ENCODE assay signal across 8 cellular contexts in the genomic region with DNA sequence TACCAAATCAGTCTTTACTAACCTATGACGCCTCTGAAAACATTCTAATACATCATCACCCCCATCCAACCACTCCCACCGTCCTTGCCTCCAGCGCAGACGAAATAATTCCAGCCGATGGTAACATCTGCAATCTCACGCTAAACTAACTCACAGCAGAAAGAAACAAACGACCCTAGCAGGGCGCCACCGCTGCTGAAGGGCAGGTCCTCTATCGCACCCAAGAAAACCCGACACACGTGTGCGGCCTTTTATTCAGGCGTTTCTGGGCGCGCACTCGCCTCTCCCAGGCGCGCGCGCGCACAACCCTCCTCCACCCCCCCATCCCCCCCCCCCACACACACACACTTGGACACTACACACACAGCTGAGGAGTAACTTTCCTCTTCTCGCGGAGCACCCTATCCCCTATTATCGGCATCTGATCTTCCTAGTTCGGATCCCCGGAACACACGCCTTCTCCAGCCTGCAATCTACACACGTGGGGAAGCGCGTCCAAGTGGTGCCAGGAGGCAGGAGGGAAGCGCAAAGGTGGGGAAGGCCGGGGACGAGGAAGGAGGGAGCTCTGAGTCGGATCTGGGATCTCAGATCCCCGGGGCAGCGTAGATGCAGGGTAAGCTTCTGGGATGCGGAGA. TPM values are rescaled to one million over a fixed set of nuclear protein-coding genes. Genes with fewer than 3 reads are reported as not detected.
DNase-seq lines count a peak whose midpoint lies in the region; ATAC-seq and TF ChIP-seq lines count a peak whose summit lies in the region.

No MANE protein-coding gene starts in this region.

- peaks cover 0 to 2% of the 10 kb centered on the region in 2 donors for H3K36me3 Mint-ChIP-seq in CD4-positive, alpha-beta memory T cell

- POLR2A ChIA-PET in CD4-positive, alpha-beta memory T cell (lab: Charles Lee; ENCODE audit: partially characterized antibody) = interaction anchor here (0.6 to 3.0 kb wide), 6 partner anchors 24 to 376 kb away, joined by 3 to 17 read pairs (median 4); partner anchors contain the start of genes SIRT5 and TBC1D7
- POLR2A ChIA-PET in PC-9 (lab: Charles Lee; ENCODE audit: unreplicated experiment) = no interaction called here

- no peaks in the 10 kb centered on the region for H3K9me3 ChIP-seq in CD4-positive, alpha-beta memory T cell (ENCODE audit: control insufficient read depth in 1 of 2, low read length in 2 of 2)
- H3K9me3 ChIP-seq in PC-9 (ENCODE audit: insufficient read depth, low read depth) (no peaks in the 10 kb centered on the region), adipocyte (ENCODE audit: control insufficient read depth, low read length) (no peaks in the 10 kb centered on the region), right atrium auricular region (no peaks in the 10 kb centered on the region), psoas muscle (no peaks in the 10 kb centered on the region)

- H3K4me1 ChIP-seq in CD4-positive, alpha-beta memory T cell (ENCODE audit: insufficient read depth, low read length) = peaks cover 12% of the 10 kb centered on the region
- H3K4me1 ChIP-seq in PC-9 (replicated peaks; ENCODE audit: insufficient read depth) = peaks cover 12% of the 10 kb centered on the region
- H3K4me1 ChIP-seq in adipocyte (ENCODE audit: control insufficient read depth, insufficient read depth, low read length) = peaks cover 8% of the 10 kb centered on the region
- H3K4me1 ChIP-seq in right atrium auricular region = peaks cover 0 to 46% of the 10 kb centered on the region in 2 donors
- H3K4me1 ChIP-seq in psoas muscle = peaks cover 44% of the 10 kb centered on the region

- no peaks in the 10 kb centered on the region for H3K36me3 ChIP-seq in CD4-positive, alpha-beta memory T cell (ENCODE audit: insufficient read depth, low read length)
- no peaks in the 10 kb centered on the region for H3K36me3 ChIP-seq in PC-9 (ENCODE audit: low read depth)
- H3K36me3 ChIP-seq in adipocyte (ENCODE audit: control insufficient read depth, insufficient read depth, low read length, severe bottlenecking) = no peaks in the 10 kb centered on the region
- no peaks in the 10 kb centered on the region for H3K36me3 ChIP-seq in right atrium auricular region
- H3K36me3 ChIP-seq in psoas muscle (ENCODE audit: insufficient read depth in 1 of 2, low read depth in 1 of 2) = no peaks in the 10 kb centered on the region

- no TSS peak for BruUV-seq in PC-9 (replicated peaks; lab: Mats Ljungman, UMichigan)

- no peak overlapping the region for H2AFZ ChIP-seq in PC-9

- peak in 2 of 5 donors; percentile 1 to 6 for DNase-seq in CD4-positive, alpha-beta memory T cell
- no peak for DNase-seq in HFF-Myc (ENCODE audit: extremely low read depth, low read depth)
- DNase-seq in PC-9 = peak in 1 of 2 experiments; percentile 10
- peak; percentile 51 for DNase-seq in adipocyte (ENCODE audit: low read depth)
- DNase-seq in right atrium auricular region (ENCODE audit: low spot score) = no peak
- peak; percentile 45 to 61 for DNase-seq in psoas muscle
- DNase-seq in mucosa of gallbladder (ENCODE audit: low spot score) = no peak

- no peak overlapping the region for H3K27ac ChIP-seq in CD4-positive, alpha-beta memory T cell (ENCODE audit: low read depth, low read length)
- no peak overlapping the region for H3K27ac ChIP-seq in PC-9
- H3K27ac ChIP-seq in right atrium auricular region = peak overlapping the region; percentile 90 to 92
- peak overlapping the region; percentile 97 for H3K27ac ChIP-seq in psoas muscle

- H3K9ac ChIP-seq in adipocyte (ENCODE audit: low read length) = peak overlapping the region; percentile 83

- no peak for TF ChIP-seq CTCF in HFF-Myc (IDR thresholded peaks at IDR 0.05; ENCODE audit: low read depth, low read length, missing control alignments)
- no peak for TF ChIP-seq CTCF in PC-9 (conservative IDR thresholded peaks at IDR 0.05)
- TF ChIP-seq CTCF in right atrium auricular region (IDR thresholded peaks at IDR 0.05) = no peak
- no peak for TF ChIP-seq CTCF in psoas muscle (IDR thresholded peaks at IDR 0.05)

- H3K4me1 Mint-ChIP-seq in CD4-positive, alpha-beta memory T cell = peaks cover 16 to 36% (median 30%) of the 10 kb centered on the region in 4 donors

- H3K27me3 ChIP-seq in CD4-positive, alpha-beta memory T cell (ENCODE audit: insufficient read depth, low read length) = no peaks in the 10 kb centered on the region
- H3K27me3 ChIP-seq in PC-9 (ENCODE audit: insufficient read depth, low read depth) (no peaks in the 10 kb centered on the region), adipocyte (replicated peaks; ENCODE audit: control insufficient read depth, insufficient read depth, low read length) (no peaks in the 10 kb centered on the region), right atrium auricular region (no peaks in the 10 kb centered on the region), psoas muscle (ENCODE audit: insufficient read depth in 3 of 3, low read length in 2 of 3) (no peaks in the 10 kb centered on the region)

- H4K20me1 ChIP-seq in PC-9 (ENCODE audit: insufficient read depth) = no peaks in the 10 kb centered on the region

- CTCF ChIA-PET in CD4-positive, alpha-beta memory T cell (lab: Charles Lee; ENCODE audit: partially characterized antibody) = interaction anchor here (1.0 to 1.5 kb wide), 4 partner anchors 29 to 1846 kb away, joined by 3 to 6 read pairs (median 3); no protein-coding TSS in a partner anchor
- CTCF ChIA-PET in PC-9 (lab: Charles Lee) = no interaction called here

- peaks cover 0 to 2% (median 0%) of the 10 kb centered on the region in 8 donors for H3K9me3 Mint-ChIP-seq in CD4-positive, alpha-beta memory T cell

- no peaks in the 10 kb centered on the region for H3K9me2 ChIP-seq in PC-9 (ENCODE audit: insufficient read depth)

- intact Hi-C loops in CD4-positive, alpha-beta memory T cell (cut with micrococcal nuclease) = loop anchor here (5.0 kb wide), 4 partner anchors 34 to 226 kb away; partner anchors contain the start of gene RANBP9
- intact Hi-C loops in PC-9 (cut with micrococcal nuclease; ENCODE audit: unreplicated experiment) = loop anchor here (5.0 kb wide), 1 partner anchor 86 kb away; the partner anchor contains the start of gene SIRT5
- intact Hi-C loops in psoas muscle (cut with DNase I) = loop anchor here (2.0 to 5.0 kb wide), 5 partner anchors 36 to 149 kb away; partner anchors contain the start of gene SIRT5 (in 1 of the 2)

- peak; percentile 4 to 34 (median 25) for ATAC-seq in psoas muscle
- no peak for ATAC-seq in activated CD4-positive, CD25-positive, alpha-beta regulatory T cell treated with anti-CD3 and anti-CD28 coated beads, Interleukin-2, amount 50 U/mL, for 24 hours

- H3K4me3 ChIP-seq in CD4-positive, alpha-beta memory T cell (ENCODE audit: low read length in 2 of 2) = peak overlapping the region in 1 of 2 donors; percentile 67
- H3K4me3 ChIP-seq in HFF-Myc (replicated peaks; ENCODE audit: low read depth, low read length) (peak overlapping the region; percentile 75), PC-9 (peak overlapping the region; percentile 68; the same call in 1 of the 2 replicates), adipocyte (ENCODE audit: low read length) (peak overlapping the region; percentile 89), right atrium auricular region (peak overlapping the region; percentile 67 to 88), psoas muscle (peak overlapping the region; percentile 89)

- peaks cover 5 to 6% of the 10 kb centered on the region in 2 donors for H3K27me3 Mint-ChIP-seq in CD4-positive, alpha-beta memory T cell

- H3F3A ChIP-seq in PC-9 (ENCODE audit: insufficient read depth, low read depth) = peaks cover 3% of the 10 kb centered on the region; the same call in 1 of the 2 replicates

- peak overlapping the region; percentile 64 for H3K4me2 ChIP-seq in PC-9

- WGBS in psoas muscle, 3 donors = 0 to 1% (median 1%) methylated on average over 29 to 38 of the region's 38 CpGs

- peak overlapping the region; percentile 82 to 94 (median 89) for H3K4me3 Mint-ChIP-seq in CD4-positive, alpha-beta memory T cell

- peaks cover 19% of the 10 kb centered on the region; the same call in 1 of the 2 replicates for H3K79me2 ChIP-seq in PC-9 (ENCODE audit: low read depth)

- peak overlapping the region in 3 of 7 donors; percentile 69 to 77 (median 77) for H3K27ac Mint-ChIP-seq in CD4-positive, alpha-beta memory T cell

RNA-seq across cellular contexts. Expression of gene GFOD1, which starts 1.4 kb away (rescaled TPM):
- 1 to 10 TPM in 1 of 2 experiments, under 1 TPM in 1; 0.97 to 1.1 TPM for total RNA-seq in CD4-positive, alpha-beta memory T cell
- polyA plus RNA-seq in CD4-positive, alpha-beta memory T cell = under 1 TPM in 1 of 2 donors, not detected in 1; 0.95 TPM
- total RNA-seq in PC-9 (2021) (0.68 and 1.2 TPM in 2 replicates), right atrium auricular region (10 to 100 TPM; 66.2 to 96.3 TPM), psoas muscle (10 to 100 TPM; 16.7 to 34.2 (median 23.9) TPM), mucosa of gallbladder (17.4 TPM)
- 10 to 100 TPM in 1 of 3 donors, 1 to 10 TPM in 2; 5.9 to 12.0 (median 8.3) TPM for polyA plus RNA-seq in psoas muscle

Comparison
In these comparisons a context has a peak if more than half of its experiments do, and no peak if none do; other contexts are left out.
1. DNase-seq: peak in adipocyte (single experiment) and psoas muscle (2 of 2); none in HFF-Myc (single experiment), right atrium auricular region (single experiment) and mucosa of gallbladder (single experiment).
2. H3K27ac ChIP-seq: peak in right atrium auricular region (2 of 2) and psoas muscle (single experiment); none in CD4-positive, alpha-beta memory T cell (single experiment) and PC-9 (single experiment).
3. ATAC-seq: peak in psoas muscle (4 of 4); none in activated CD4-positive, CD25-positive, alpha-beta regulatory T cell treated with anti-CD3 and anti-CD28 coated beads, Interleukin-2, amount 50 U/mL, for 24 hours (0 of 2).